ENCODE assay signal across 11 cellular contexts in the genomic region with DNA sequence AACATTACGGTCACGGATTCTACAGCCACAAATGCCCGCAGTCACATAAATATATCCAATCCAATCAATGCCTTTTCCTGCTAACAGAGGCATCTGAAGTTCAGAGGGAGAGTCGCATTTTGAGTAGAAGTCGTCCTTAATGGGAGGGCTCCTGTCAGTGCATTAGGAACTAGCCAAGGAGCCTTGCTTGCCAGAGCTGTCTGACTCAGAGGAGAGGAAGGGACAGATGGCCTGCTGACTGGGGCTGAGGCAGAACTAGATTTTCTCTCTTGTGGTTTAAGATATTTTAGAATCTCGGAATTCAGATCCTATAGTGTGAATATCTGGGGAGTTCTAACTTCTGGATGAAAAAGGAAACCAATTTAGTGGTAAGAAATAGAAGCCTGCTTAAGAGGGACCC. TPM values are rescaled to one million over a fixed set of nuclear protein-coding genes. Genes with fewer than 3 reads are reported as not detected.
DNase-seq lines count a peak whose midpoint lies in the region; ATAC-seq lines count a peak whose summit lies in the region.
"Had no signal": no experiment of that assay in that cellular context is flagged by ENCODE, and none has a peak within 500 bp of the region (broad histone marks: within the 10 kb centered on the region; RNA-seq: fewer than 3 reads in every experiment).

No MANE protein-coding gene starts in this region.

- peak overlapping the region; percentile 61 for H3K27ac ChIP-seq in cingulate gyrus (ENCODE audit: low read depth, low read length)
- H3K27ac ChIP-seq: lower lobe of right lung had no signal

- intact Hi-C loops in Right ventricle myocardium inferior (cut with DNase I) = no loop called here
- intact Hi-C loops in cardiac septum (cut with DNase I) = no loop called here

- ATAC-seq in Right ventricle myocardium inferior = peak; percentile 81
- ATAC-seq in HG02938 (IDR thresholded peaks at IDR 0.05; ENCODE audit: unreplicated experiment) = no peak
- ATAC-seq in GM21423 (IDR thresholded peaks at IDR 0.05; ENCODE audit: unreplicated experiment) = no peak
- no peak for ATAC-seq in GM21529 (IDR thresholded peaks at IDR 0.05; ENCODE audit: unreplicated experiment)
- ATAC-seq: lower lobe of right lung had no signal

- DNase-seq in Right ventricle myocardium inferior (ENCODE audit: missing footprints) (no peak), cardiac septum (ENCODE audit: low spot score) (no peak), middle frontal gyrus (ENCODE audit: extremely low spot score, low spot score) (peak; percentile 27), NCI-H1092 (lab: John Stamatoyannopoulos, UW) (no peak)
- DNase-seq: activated CD4-positive, alpha-beta T cell treated with anti-CD3 and anti-CD28 coated beads for 4 hours; lower lobe of right lung; OCI-M1 had no signal

RNA-seq across cellular contexts. Expression of gene XKR8, which starts 10.6 kb away (rescaled TPM):
- 6.2 TPM for total RNA-seq in Right ventricle myocardium inferior
- total RNA-seq in cardiac septum = 3.0 TPM

RNA-seq across cellular contexts. Expression of gene SMPDL3B, which starts 35.6 kb away (rescaled TPM):
- total RNA-seq in Right ventricle myocardium inferior = not detected
- total RNA-seq in cardiac septum = not detected

RNA-seq across cellular contexts. Expression of gene RPA2, which starts 56.0 kb away (rescaled TPM):
- total RNA-seq in Right ventricle myocardium inferior = 24.0 TPM
- total RNA-seq in cardiac septum = 13.2 TPM
